ENCODE assay signal across 7 cellular contexts in the genomic region with DNA sequence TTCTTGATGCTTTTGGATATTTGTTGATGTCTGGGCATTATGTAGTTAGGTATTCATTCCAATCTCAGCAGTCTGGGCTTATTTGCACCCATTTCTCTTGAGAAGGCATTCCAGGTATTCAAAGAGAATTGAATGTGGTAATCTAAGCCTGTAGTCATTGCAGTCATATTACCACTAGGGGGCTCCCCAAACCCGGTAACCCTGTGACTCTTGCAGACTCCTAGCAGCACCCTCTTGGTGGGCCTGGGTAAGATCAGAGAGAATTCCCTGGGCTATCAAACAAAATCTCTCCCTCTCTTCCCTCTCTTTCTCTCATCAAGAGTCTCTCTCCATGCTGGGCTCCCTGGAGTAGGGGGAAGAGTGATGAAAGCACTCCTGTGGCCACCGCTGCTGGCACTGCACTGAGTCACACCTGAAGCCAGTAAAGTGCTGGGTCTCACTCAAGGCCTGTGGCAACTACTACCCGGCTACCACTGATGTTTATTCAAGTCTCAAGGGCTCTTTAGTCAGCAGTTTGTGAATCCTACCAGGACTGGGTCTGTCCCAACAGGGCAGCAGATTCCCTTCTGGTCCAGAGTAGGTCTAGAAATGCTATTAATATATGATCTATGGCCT.
DNase-seq lines count a peak whose midpoint lies in the region; ATAC-seq, FAIRE-seq and TF ChIP-seq lines count a peak whose summit lies in the region.

No MANE protein-coding gene starts in this region.

- no peaks in the 10 kb centered on the region for H4K20me1 ChIP-seq in fibroblast of lung (ENCODE audit: control insufficient read depth, extremely low read depth, insufficient read depth, low read length)

- H3K4me3 Mint-ChIP-seq in T-helper 17 cell = no peak overlapping the region

- no peaks in the 10 kb centered on the region for H3K4me1 Mint-ChIP-seq in T-helper 17 cell

- H3K27me3 Mint-ChIP-seq in T-helper 17 cell = peaks cover 4% of the 10 kb centered on the region

- H3K9me3 ChIP-seq in T-helper 17 cell (ENCODE audit: control insufficient read depth, low read length, poor library complexity, severe bottlenecking) (no peaks in the 10 kb centered on the region), fibroblast of lung (ENCODE audit: control insufficient read depth, insufficient read depth, low read depth, low read length) (no peaks in the 10 kb centered on the region)

- DNase-seq in DMS53 treated with DMSO at 0.1 percent for 48 hours (lab: John Stamatoyannopoulos, UW; ENCODE audit: unreplicated experiment) (peak; percentile 50), GM19239 (ENCODE audit: insufficient read length, low spot score) (peak; percentile 7), T-helper 17 cell (no peak), fibroblast of lung (ENCODE audit: low read depth in 2 of 2) (peak; percentile 14 to 25), putamen (ENCODE audit: low spot score) (peak; percentile 0)

- no peak overlapping the region for H2AFZ ChIP-seq in fibroblast of lung (ENCODE audit: low read length)

- no peak overlapping the region for H3K9ac ChIP-seq in fibroblast of lung (ENCODE audit: insufficient read depth, low read length)

- no peak overlapping the region for H3K4me2 ChIP-seq in fibroblast of lung (ENCODE audit: extremely low read depth, insufficient read depth, low read length)

- no peaks in the 10 kb centered on the region for H3K27me3 ChIP-seq in fibroblast of lung (ENCODE audit: control insufficient read depth, insufficient read depth, low read length)

- no peak overlapping the region for H3K27ac Mint-ChIP-seq in T-helper 17 cell

- no peak overlapping the region for H3K27ac ChIP-seq in fibroblast of lung (ENCODE audit: insufficient read depth, low read length)

- FAIRE-seq in GM19239 (lab: Jason Lieb, UNC) = peak; percentile 40

- TF ChIP-seq CTCF in LNCAP (IDR thresholded peaks at IDR 0.05) = peak; percentile 64
- TF ChIP-seq CTCF in fibroblast of lung (conservative IDR thresholded peaks at IDR 0.05 in 1 of 2, IDR thresholded peaks at IDR 0.05 in 1 of 2; ENCODE audit: low read depth in 1 of 2, low read length in 2 of 2) = peak; percentile 39 to 55

- no peaks in the 10 kb centered on the region for H3K4me1 ChIP-seq in fibroblast of lung (ENCODE audit: control insufficient read depth, extremely low read depth, insufficient read depth, low read length)

- H3K36me3 Mint-ChIP-seq in T-helper 17 cell (ENCODE audit: low read depth) = no peaks in the 10 kb centered on the region

- no peak overlapping the region for H3K4me3 ChIP-seq in fibroblast of lung (replicated peaks in 1 of 4; ENCODE audit: control extremely low read depth in 1 of 4, insufficient read depth in 1 of 4, low read depth in 3 of 4, low read length in 4 of 4)

- no peaks in the 10 kb centered on the region for H3K79me2 ChIP-seq in fibroblast of lung (ENCODE audit: control insufficient read depth, insufficient read depth, low read length)

- ATAC-seq in T-helper 17 cell = peak; percentile 36
- no peak for ATAC-seq in HG03139 (IDR thresholded peaks at IDR 0.05; ENCODE audit: unreplicated experiment)

- H3K36me3 ChIP-seq in fibroblast of lung (ENCODE audit: control insufficient read depth, insufficient read depth, low read length) = no peaks in the 10 kb centered on the region

Comparison
In these comparisons a context has a peak if more than half of its experiments do, and no peak if none do; other contexts are left out.
1. DNase-seq: peak in DMS53 treated with DMSO at 0.1 percent for 48 hours (single experiment), GM19239 (single experiment), fibroblast of lung (2 of 2) and putamen (single experiment); none in T-helper 17 cell (0 of 3).